Comparison of ENCODE assay signal across 12 cellular contexts in genomic region chr4:1749370-1749769, GRCh38. TPM values are rescaled to one million over a fixed set of nuclear protein-coding genes. Genes with fewer than 3 reads are reported as not detected.
A peak's percentile ranks its signal among the peaks of the same experiment; 100 is the strongest.
DNase-seq lines count a peak whose midpoint lies in the region; ATAC-seq and TF ChIP-seq lines count a peak whose summit lies in the region.
"Had no signal": no experiment of that assay in that cellular context is flagged by ENCODE, and none has a peak within 500 bp of the region (broad histone marks: within the 10 kb centered on the region; RNA-seq: fewer than 3 reads in every experiment).

No MANE protein-coding gene starts in this region.

- WGBS in neuronal stem cell (ENCODE audit: extremely low coverage in 2 of 2, insufficient read length in 2 of 2, insufficient replicate concordance in 1 of 2), 2 donors: no CpG with 5 or more reads among the region's 3 CpGs

- H3K4me1 ChIP-seq in neuronal stem cell (ENCODE audit: control insufficient read depth in 2 of 2, insufficient read depth in 1 of 2, low read depth in 1 of 2, low read length in 2 of 2) (peaks cover 8 to 9% of the 10 kb centered on the region in 2 donors), PC-9 (replicated peaks; ENCODE audit: insufficient read depth) (no peaks in the 10 kb centered on the region)

- ATAC-seq in HG03159 (IDR thresholded peaks at IDR 0.05; ENCODE audit: unreplicated experiment): no peak

- H3K79me1 ChIP-seq in neuronal stem cell (ENCODE audit: low read depth, low read length): no peaks in the 10 kb centered on the region

- no peak overlapping the region for H3K23ac ChIP-seq in neuronal stem cell (ENCODE audit: low read depth, low read length, poor library complexity)

- no peak overlapping the region for H2BK120ac ChIP-seq in neuronal stem cell (ENCODE audit: low read depth, low read length)

- H2AK5ac ChIP-seq in neuronal stem cell (ENCODE audit: low read depth, low read length): peak overlapping the region; percentile 91

- no peak for TF ChIP-seq CTCF in PC-9 (conservative IDR thresholded peaks at IDR 0.05)

- BruUV-seq in PC-9 (replicated peaks; lab: Mats Ljungman, UMichigan): no TSS peak

- no peaks in the 10 kb centered on the region for H3K27me3 ChIP-seq in H7 (ENCODE audit: control insufficient read depth, insufficient read depth, low read length)
- H3K27me3 ChIP-seq in neuronal stem cell (ENCODE audit: control insufficient read depth in 3 of 3, insufficient read depth in 3 of 3, low read depth in 1 of 3, low read length in 3 of 3): peaks cover 0 to 3% (median 0%) of the 10 kb centered on the region in 3 experiments
- no peaks in the 10 kb centered on the region for H3K27me3 ChIP-seq in PC-9 (ENCODE audit: insufficient read depth, low read depth)
- H3K27me3 ChIP-seq: BE2C had no signal

- no peak overlapping the region for H3K4me2 ChIP-seq in neuronal stem cell (ENCODE audit: insufficient read depth, low read length, poor library complexity, severe bottlenecking)
- no peak overlapping the region for H3K4me2 ChIP-seq in PC-9

- DNase-seq in H7: peak; percentile 84
- DNase-seq in HuH-7.5 (ENCODE audit: low spot score): peak; percentile 57
- DNase-seq in ecto neural progenitor cell (ENCODE audit: low spot score): peak; percentile 59
- no peak for DNase-seq in neuronal stem cell (ENCODE audit: low spot score)
- no peak for DNase-seq in PC-9
- DNase-seq in DMS153 treated with DMSO at 0.1 percent for 48 hours (lab: John Stamatoyannopoulos, UW; ENCODE audit: unreplicated experiment): no peak
- DNase-seq: DMS 273 treated with DMSO at 0.1 percent for 48 hours, GOT3 had no signal

- no peak overlapping the region for H3K18ac ChIP-seq in neuronal stem cell (ENCODE audit: low read length)

- no peaks in the 10 kb centered on the region for H3K9me2 ChIP-seq in PC-9 (ENCODE audit: insufficient read depth)

- peaks cover 19% of the 10 kb centered on the region; the same call in 1 of the 2 replicates for H3F3A ChIP-seq in PC-9 (ENCODE audit: insufficient read depth, low read depth)

- peaks cover 4% of the 10 kb centered on the region for H3K36me3 ChIP-seq in H7 (replicated peaks; ENCODE audit: control insufficient read depth, insufficient read depth, low read length)
- H3K36me3 ChIP-seq in neuronal stem cell (replicated peaks in 1 of 2; ENCODE audit: control insufficient read depth in 2 of 2, insufficient read depth in 2 of 2, low read length in 2 of 2): peaks cover 6 to 9% of the 10 kb centered on the region in 2 donors
- H3K36me3 ChIP-seq in PC-9 (ENCODE audit: low read depth): no peaks in the 10 kb centered on the region

- POLR2A ChIA-PET in PC-9 (lab: Charles Lee; ENCODE audit: unreplicated experiment): no interaction called here

- no peak overlapping the region for H3K9ac ChIP-seq in neuronal stem cell (ENCODE audit: low read depth, low read length, poor library complexity)

- CTCF ChIA-PET in PC-9 (lab: Charles Lee): no interaction called here

- no peak overlapping the region for H4K8ac ChIP-seq in neuronal stem cell (ENCODE audit: low read depth, low read length)

- H3K14ac ChIP-seq in neuronal stem cell (ENCODE audit: low read length): no peak overlapping the region

- H3K4me3 ChIP-seq in H7 (ENCODE audit: insufficient read depth, low read depth, low read length) (no peak overlapping the region), neuronal stem cell (ENCODE audit: low read length in 2 of 2) (no peak overlapping the region), PC-9 (no peak overlapping the region)

- H3K9me3 ChIP-seq in neuronal stem cell (replicated peaks in 1 of 2; ENCODE audit: control insufficient read depth in 2 of 2, insufficient read depth in 1 of 2, low read depth in 1 of 2, low read length in 2 of 2) (no peaks in the 10 kb centered on the region), PC-9 (ENCODE audit: insufficient read depth, low read depth) (no peaks in the 10 kb centered on the region)
- H3K9me3 ChIP-seq: BE2C had no signal

- H2BK15ac ChIP-seq in neuronal stem cell (ENCODE audit: low read length): no peak overlapping the region

- H2BK12ac ChIP-seq in neuronal stem cell (ENCODE audit: low read length): no peak overlapping the region

- peak overlapping the region; percentile 16 for H2BK5ac ChIP-seq in neuronal stem cell (ENCODE audit: low read length)

- intact Hi-C loops in PC-9 (cut with micrococcal nuclease; ENCODE audit: unreplicated experiment): loop anchor here (2.0 kb wide), 1 partner anchor 149 kb away; no protein-coding TSS in a partner anchor

- no peaks in the 10 kb centered on the region for H3K79me2 ChIP-seq in PC-9 (ENCODE audit: low read depth)

- no peak overlapping the region for H3K27ac ChIP-seq in neuronal stem cell (replicated peaks; ENCODE audit: low read length)
- no peak overlapping the region for H3K27ac ChIP-seq in PC-9

- H3K4ac ChIP-seq in neuronal stem cell (ENCODE audit: low read length): no peak overlapping the region

- no peak overlapping the region for H2AFZ ChIP-seq in neuronal stem cell (ENCODE audit: low read length)
- no peak overlapping the region for H2AFZ ChIP-seq in PC-9

- no peaks in the 10 kb centered on the region; the same call in 1 of the 2 replicates for H4K20me1 ChIP-seq in PC-9 (ENCODE audit: insufficient read depth)

- no peak overlapping the region for H4K91ac ChIP-seq in neuronal stem cell (ENCODE audit: low read depth, low read length, poor library complexity)

RNA-seq across cellular contexts. Expression of gene TACC3, which starts 28.0 kb away (rescaled TPM):
- total RNA-seq in H7 (2014; rRNA removed; shearing (Covaris generic)): 54.0 and 69.0 TPM in 2 replicates
- polyA plus RNA-seq in neuronal stem cell (2013, experiment 1 of 2): 110 TPM
- polyA plus RNA-seq in neuronal stem cell (2013, experiment 2 of 2): 108 TPM
- total RNA-seq in PC-9 (2021): 134 TPM in 2 replicates

RNA-seq across cellular contexts. Expression of gene TMEM129, which starts 28.2 kb away (rescaled TPM):
- 69.7 and 86.0 TPM in 2 replicates for total RNA-seq in H7 (2014; rRNA removed; shearing (Covaris generic))
- 28.3 TPM for polyA plus RNA-seq in neuronal stem cell (2013, experiment 1 of 2)
- polyA plus RNA-seq in neuronal stem cell (2013, experiment 2 of 2): 26.4 TPM
- total RNA-seq in PC-9 (2021): 41.2 and 52.5 TPM in 2 replicates

RNA-seq across cellular contexts. Expression of gene SLBP, which starts 37.3 kb away (rescaled TPM):
- 75.3 and 82.2 TPM in 2 replicates for total RNA-seq in H7 (2014; rRNA removed; shearing (Covaris generic))
- 44.6 TPM for polyA plus RNA-seq in neuronal stem cell (2013, experiment 1 of 2)
- 44.5 TPM for polyA plus RNA-seq in neuronal stem cell (2013, experiment 2 of 2)
- 61.7 and 63.4 TPM in 2 replicates for total RNA-seq in PC-9 (2021)

RNA-seq across cellular contexts. Expression of gene FGFR3, which starts 43.7 kb away (rescaled TPM):
- 37.5 and 43.6 TPM in 2 replicates for total RNA-seq in H7 (2014; rRNA removed; shearing (Covaris generic))
- polyA plus RNA-seq in neuronal stem cell (2013, experiment 1 of 2): 7.2 TPM
- polyA plus RNA-seq in neuronal stem cell (2013, experiment 2 of 2): 7.6 TPM
- total RNA-seq in PC-9 (2021): 8.2 and 10.6 TPM in 2 replicates
- polyA plus RNA-seq: CD4-positive, CD25-positive, alpha-beta regulatory T cell; CD8-positive, alpha-beta memory T cell had no signal

Comparison
In these comparisons a context has a peak if more than half of its experiments do, and no peak if none do; other contexts are left out.
1. DNase-seq: peak in H7 (single experiment), HuH-7.5 (single experiment) and ecto neural progenitor cell (single experiment); none in neuronal stem cell (single experiment), PC-9 (0 of 2) and DMS153 treated with DMSO at 0.1 percent for 48 hours (single experiment).